ENCODE assay signal across 9 cellular contexts in genomic region chr11:19345519-19345847, GRCh38.
A peak's percentile ranks its signal among the peaks of the same experiment; 100 is the strongest.
DNase-seq lines count a peak whose midpoint lies in the region; TF ChIP-seq lines count a peak whose summit lies in the region.
"Had no signal": no experiment of that assay in that cellular context is flagged by ENCODE, and none has a peak within 500 bp of the region (broad histone marks: within the 10 kb centered on the region; RNA-seq: fewer than 3 reads in every experiment).

No MANE protein-coding gene starts in this region.

- H3K36me3 ChIP-seq in HUES6 (ENCODE audit: control insufficient read depth, insufficient read depth, low read length) (no peaks in the 10 kb centered on the region), endodermal cell (ENCODE audit: control insufficient read depth, insufficient read depth, low read length) (no peaks in the 10 kb centered on the region), neuron (ENCODE audit: insufficient read depth, low read length) (peaks cover under 1% of the 10 kb centered on the region)

- H3K4me3 ChIP-seq in HUES6 (ENCODE audit: low read depth, low read length): peak overlapping the region; percentile 58
- peak overlapping the region; percentile 61 for H3K4me3 ChIP-seq in endodermal cell (ENCODE audit: low read length)
- H3K4me3 ChIP-seq in neuron (ENCODE audit: low read length): peak overlapping the region; percentile 62

- H3K4me1 Mint-ChIP-seq in endodermal cell: peaks cover 5% of the 10 kb centered on the region
- peaks cover 4% of the 10 kb centered on the region for H3K4me1 Mint-ChIP-seq in activated naive CD4-positive, alpha-beta T cell treated with anti-CD3 and anti-CD28 coated beads, Interleukin-2, amount 10 ng/mL, durations not matched to agents 7 days and 5 days

- peaks cover 94% of the 10 kb centered on the region for H3K27me3 Mint-ChIP-seq in endodermal cell (ENCODE audit: insufficient read depth)
- peaks cover 79% of the 10 kb centered on the region for H3K27me3 Mint-ChIP-seq in activated naive CD4-positive, alpha-beta T cell treated with anti-CD3 and anti-CD28 coated beads, Interleukin-2, amount 10 ng/mL, durations not matched to agents 7 days and 5 days

- CTCF ChIA-PET in activated naive CD4-positive, alpha-beta T cell treated with anti-CD3 and anti-CD28 coated beads, Interleukin-2, amount 10 ng/mL, durations not matched to agents 7 days and 5 days (lab: Charles Lee): no interaction called here

- H3K9me3 Mint-ChIP-seq in endodermal cell: no peaks in the 10 kb centered on the region
- H3K9me3 Mint-ChIP-seq in activated naive CD4-positive, alpha-beta T cell treated with anti-CD3 and anti-CD28 coated beads, Interleukin-2, amount 10 ng/mL, durations not matched to agents 7 days and 5 days: no peaks in the 10 kb centered on the region

- H3K9me3 ChIP-seq in HUES6 (ENCODE audit: control insufficient read depth, insufficient read depth, low read depth, low read length): no peaks in the 10 kb centered on the region
- no peaks in the 10 kb centered on the region for H3K9me3 ChIP-seq in endodermal cell (ENCODE audit: control insufficient read depth, low read length)
- H3K9me3 ChIP-seq in neuron (ENCODE audit: low read length): no peaks in the 10 kb centered on the region

- WGBS in endodermal cell (ENCODE audit: insufficient coverage in 1 of 2, insufficient read length in 1 of 2), 2 experiments: 0 to 2% methylated on average over 14 to 30 of the region's 30 CpGs

- no peak overlapping the region for H3K27ac ChIP-seq in HUES6 (ENCODE audit: low read depth, low read length)
- H3K27ac ChIP-seq in endodermal cell (ENCODE audit: low read depth, low read length): peak overlapping the region; percentile 48

- no peak overlapping the region for H3K27ac Mint-ChIP-seq in endodermal cell
- no peak overlapping the region for H3K27ac Mint-ChIP-seq in activated naive CD4-positive, alpha-beta T cell treated with anti-CD3 and anti-CD28 coated beads, Interleukin-2, amount 10 ng/mL, durations not matched to agents 7 days and 5 days

- DNase-seq in NCI-H345 (lab: John Stamatoyannopoulos, UW) (peak; percentile 29), NCI-H345 treated with DMSO at 0.1 percent for 48 hours (lab: John Stamatoyannopoulos, UW; ENCODE audit: unreplicated experiment) (no peak), endodermal cell (peak; percentile 81), SHP77 (lab: John Stamatoyannopoulos, UW) (no peak), LoVo (ENCODE audit: low spot score) (no peak)
- DNase-seq in activated naive CD4-positive, alpha-beta T cell treated with anti-CD3 and anti-CD28 coated beads, Interleukin-2, amount 10 ng/mL, durations not matched to agents 7 days and 5 days: no peak
- DNase-seq: DND-41 had no signal

- peak overlapping the region; percentile 12 for H2AFZ ChIP-seq in neuron (ENCODE audit: low read depth, low read length)

- H3K9ac ChIP-seq in HUES6 (ENCODE audit: low read length) (no peak overlapping the region), endodermal cell (ENCODE audit: extremely low read depth, low read length, poor library complexity, severe bottlenecking) (no peak overlapping the region)

- peak overlapping the region; percentile 47 for H3K4me3 Mint-ChIP-seq in endodermal cell
- no peak overlapping the region for H3K4me3 Mint-ChIP-seq in activated naive CD4-positive, alpha-beta T cell treated with anti-CD3 and anti-CD28 coated beads, Interleukin-2, amount 10 ng/mL, durations not matched to agents 7 days and 5 days

- peaks cover 99% of the 10 kb centered on the region for H3K27me3 ChIP-seq in HUES6 (ENCODE audit: control insufficient read depth, insufficient read depth, low read length)
- H3K27me3 ChIP-seq in endodermal cell (ENCODE audit: control insufficient read depth, insufficient read depth, low read length, poor library complexity, severe bottlenecking): peaks cover 100% of the 10 kb centered on the region
- peaks cover 23% of the 10 kb centered on the region for H3K27me3 ChIP-seq in neuron (ENCODE audit: insufficient read depth, low read length)

- peak; percentile 33 for TF ChIP-seq CTCF in endodermal cell (conservative IDR thresholded peaks at IDR 0.05)

- H3K4me1 ChIP-seq in HUES6 (ENCODE audit: control insufficient read depth, insufficient read depth, low read length) (peaks cover 11% of the 10 kb centered on the region; the same call in 1 of the 2 replicates), endodermal cell (ENCODE audit: control insufficient read depth, insufficient read depth, low read length) (peaks cover 3% of the 10 kb centered on the region), neuron (ENCODE audit: insufficient read depth, low read length) (peaks cover 40% of the 10 kb centered on the region)

- no peaks in the 10 kb centered on the region for H3K36me3 Mint-ChIP-seq in endodermal cell (ENCODE audit: low read depth)
- peaks cover 2% of the 10 kb centered on the region for H3K36me3 Mint-ChIP-seq in activated naive CD4-positive, alpha-beta T cell treated with anti-CD3 and anti-CD28 coated beads, Interleukin-2, amount 10 ng/mL, durations not matched to agents 7 days and 5 days

Comparison
In these comparisons a context has a peak if more than half of its experiments do, and no peak if none do; other contexts are left out.
1. DNase-seq: peak in NCI-H345 (single experiment) and endodermal cell (single experiment); none in NCI-H345 treated with DMSO at 0.1 percent for 48 hours (single experiment), SHP77 (0 of 2), activated naive CD4-positive, alpha-beta T cell treated with anti-CD3 and anti-CD28 coated beads, Interleukin-2, amount 10 ng/mL, durations not matched to agents 7 days and 5 days (single experiment) and LoVo (single experiment).
2. Peak in every context shown above with its lines, with median percentiles within 50 percentile points of each other: H3K4me3 ChIP-seq.